10 cellular contexts compared by ENCODE assay signal in genomic region chr13:51169303-51170127, GRCh38. TPM values are rescaled to one million over a fixed set of nuclear protein-coding genes. Genes with fewer than 3 reads are reported as not detected.
DNase-seq lines count a peak whose midpoint lies in the region; ATAC-seq and TF ChIP-seq lines count a peak whose summit lies in the region.
"Not testable (repeated sequence)": the region's sequence is repeated elsewhere in the genome, so short reads cannot be mapped to it uniquely, and the experiment has no call there.
"Had no signal": no experiment of that assay in that cellular context is flagged by ENCODE, and none has a peak within 500 bp of the region (broad histone marks: within the 10 kb centered on the region; RNA-seq: fewer than 3 reads in every experiment).

No MANE protein-coding gene starts in this region.

- intact Hi-C loops in esophagus muscularis mucosa (cut with DNase I), result not testable (repeated sequence)

- H3K4me3 ChIP-seq in HUES48 (ENCODE audit: low read depth, low read length), result peak overlapping the region; percentile 72
- H3K4me3 ChIP-seq in esophagus muscularis mucosa, neural progenitor cell: not testable (repeated sequence)
- peak overlapping the region; percentile 58 for H3K4me3 ChIP-seq in iPS-18c (ENCODE audit: insufficient read depth, low read depth, low read length)

- ATAC-seq in WTC11, result peak; percentile 92

- TF ChIP-seq CTCF in WTC11 (IDR thresholded peaks at IDR 0.05); esophagus muscularis mucosa (IDR thresholded peaks at IDR 0.05); neural progenitor cell (IDR thresholded peaks at IDR 0.05): not testable (repeated sequence)

- H3F3A ChIP-seq in neural progenitor cell (ENCODE audit: low read depth), result peaks cover 16% of the 10 kb centered on the region

- peak overlapping the region; percentile 76 for H2AFZ ChIP-seq in neural progenitor cell (replicated peaks)

- not testable (repeated sequence) for H3K9me3 Mint-ChIP-seq in WTC11, neural progenitor cell

- DNase-seq in WTC11 (ENCODE audit: low spot score) (peak; percentile 72), esophagus muscularis mucosa (ENCODE audit: extremely low spot score) (peak; percentile 42), iPS DF 19.7 (ENCODE audit: low read depth, low spot score) (peak; percentile 74), neural progenitor cell (ENCODE audit: low spot score) (peak; percentile 39)

- H3K4me3 Mint-ChIP-seq in WTC11, result peak overlapping the region; percentile 97
- not testable (repeated sequence) for H3K4me3 Mint-ChIP-seq in neural progenitor cell

- H3K27me3 Mint-ChIP-seq in WTC11 (ENCODE audit: low read depth), result not testable (repeated sequence)
- H3K27me3 Mint-ChIP-seq in neural progenitor cell (ENCODE audit: insufficient read depth, low read depth), result peaks cover 42% of the 10 kb centered on the region

- not testable (repeated sequence) for H3K9me3 ChIP-seq in ES-I3 (ENCODE audit: control insufficient read depth, insufficient read depth, low read length); HUES48 (ENCODE audit: control insufficient read depth, insufficient read depth, low read length); esophagus muscularis mucosa; iPS-18c (ENCODE audit: control insufficient read depth, insufficient read depth, low read length); neural progenitor cell (ENCODE audit: low read depth)

- peak overlapping the region; percentile 99 for H3K27ac Mint-ChIP-seq in WTC11
- not testable (repeated sequence) for H3K27ac Mint-ChIP-seq in neural progenitor cell

- CTCF ChIA-PET in WTC11 (lab: Charles Lee), result interaction anchor here (1.0 to 2.1 kb wide), 4 partner anchors 13 to 117 kb away, joined by 3 to 17 read pairs (median 4); no protein-coding TSS in a partner anchor

- POLR2A ChIA-PET in WTC11 (lab: Charles Lee), result interaction anchor here (0.7 to 1.7 kb wide), 8 partner anchors 9 to 75 kb away, joined by 3 to 11 read pairs (median 4); no protein-coding TSS in a partner anchor

- WGBS in esophagus muscularis mucosa, result 85% methylated on average over 4 of the region's 5 CpGs

- H3K79me2 ChIP-seq in neural progenitor cell (ENCODE audit: low read depth), result peaks cover 14% of the 10 kb centered on the region

- peaks cover 53% of the 10 kb centered on the region for H3K36me3 Mint-ChIP-seq in WTC11
- not testable (repeated sequence) for H3K36me3 Mint-ChIP-seq in neural progenitor cell

- TF ChIP-seq EP300 in esophagus muscularis mucosa (IDR thresholded peaks at IDR 0.05), result not testable (repeated sequence)

- peaks cover 22% of the 10 kb centered on the region for H3K4me1 ChIP-seq in ES-I3 (ENCODE audit: insufficient read depth, low read length)
- peaks cover 14% of the 10 kb centered on the region for H3K4me1 ChIP-seq in HUES48 (ENCODE audit: control insufficient read depth, insufficient read depth, low read length)
- peaks cover 0 to 11% (median 0%) of the 10 kb centered on the region in 4 donors for H3K4me1 ChIP-seq in esophagus muscularis mucosa
- H3K4me1 ChIP-seq in neural progenitor cell, result peaks cover 15% of the 10 kb centered on the region

- peak overlapping the region; percentile 74 for H3K4me2 ChIP-seq in neural progenitor cell

- not testable (repeated sequence) for H3K27me3 ChIP-seq in HUES48 (ENCODE audit: control insufficient read depth, insufficient read depth, low read length); esophagus muscularis mucosa
- H3K27me3 ChIP-seq in neural progenitor cell, result peaks cover 15% of the 10 kb centered on the region

- not testable (repeated sequence) for H4K20me1 ChIP-seq in neural progenitor cell (ENCODE audit: low read depth)

- peak overlapping the region; percentile 68 for H3K9ac ChIP-seq in ES-I3 (ENCODE audit: low read depth, low read length)
- H3K9ac ChIP-seq in HUES48 (ENCODE audit: low read depth, low read length), result peak overlapping the region; percentile 93
- not testable (repeated sequence) for H3K9ac ChIP-seq in neural progenitor cell

- H3K27ac ChIP-seq in HUES48 (ENCODE audit: low read depth, low read length), result peak overlapping the region; percentile 100
- not testable (repeated sequence) for H3K27ac ChIP-seq in esophagus muscularis mucosa (replicated peaks in 1 of 4); neural progenitor cell

- not testable (repeated sequence) for H3K36me3 ChIP-seq in ES-I3 (ENCODE audit: insufficient read depth, low read length); esophagus muscularis mucosa; neural progenitor cell
- H3K36me3 ChIP-seq in HUES48 (ENCODE audit: control insufficient read depth, insufficient read depth, low read length), result peaks cover 11% of the 10 kb centered on the region; the same call in 1 of the 2 replicates

- peaks cover 48% of the 10 kb centered on the region for H3K4me1 Mint-ChIP-seq in WTC11
- H3K4me1 Mint-ChIP-seq in neural progenitor cell, result not testable (repeated sequence)

- not testable (repeated sequence) for TF ChIP-seq POLR2A in esophagus muscularis mucosa (IDR thresholded peaks at IDR 0.05; ENCODE audit: low read depth)

RNA-seq across cellular contexts. Expression of gene FAM124A, which starts 52.7 kb away (rescaled TPM):
- total RNA-seq in WTC11 (2021), result 41.2 to 45.8 TPM (median 41.6 TPM) in 3 replicates
- total RNA-seq in esophagus muscularis mucosa, result 10 to 100 TPM; 17.0 to 30.3 (median 21.0) TPM
- total RNA-seq in neural progenitor cell (ENCODE audit: low replicate concordance), result 22.6 and 41.1 TPM in 2 replicates
- total RNA-seq: HT-29 had no signal

RNA-seq across cellular contexts. Expression of gene C13orf42, which starts 58.4 kb away (rescaled TPM):
- total RNA-seq in WTC11 (2021), result 6.3 to 8.2 TPM (median 7.0 TPM) in 3 replicates
- total RNA-seq in esophagus muscularis mucosa, result not detected
- total RNA-seq in neural progenitor cell (ENCODE audit: low replicate concordance), result 0.65 and 0.96 TPM in 2 replicates
- total RNA-seq: Caco-2; CD8-positive, alpha-beta memory T cell; HT-29 had no signal
